ENCODE assay signal across 8 cellular contexts in the genomic region with DNA sequence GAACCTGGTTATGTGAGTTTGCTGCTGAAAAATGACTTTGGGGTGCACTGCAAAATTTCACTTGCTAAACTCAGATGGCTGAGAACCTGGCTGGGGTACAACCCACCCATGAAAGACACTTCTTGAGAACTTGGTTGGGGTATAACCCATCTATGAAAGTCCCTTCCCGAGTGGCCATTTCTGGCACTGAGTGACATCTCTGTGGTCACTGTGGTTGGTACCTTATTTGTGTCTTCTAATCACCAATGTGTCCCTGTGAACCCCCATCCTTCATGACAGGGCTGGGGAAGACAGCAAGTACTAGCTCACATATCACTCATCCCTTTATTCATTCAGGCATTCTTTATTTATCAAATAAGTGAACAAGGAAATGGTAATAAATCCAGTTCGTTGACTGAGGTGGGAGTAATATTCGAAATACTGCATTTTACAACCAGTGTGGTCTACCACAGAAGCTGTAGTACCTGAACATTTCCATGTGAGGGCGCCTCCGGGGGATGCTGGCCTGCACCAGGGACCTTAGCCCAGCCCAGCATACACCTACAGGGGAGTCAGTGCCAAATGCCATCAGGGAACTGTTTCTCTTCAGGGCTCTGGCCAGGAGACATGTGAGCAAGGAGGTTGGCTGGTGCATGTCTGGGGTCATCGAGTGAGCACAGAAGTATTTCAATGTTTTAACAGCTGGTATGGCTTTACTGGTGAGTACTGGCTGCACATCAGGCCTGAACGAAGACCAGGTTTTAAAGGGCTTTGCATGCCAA.
DNase-seq lines count a peak whose midpoint lies in the region; ATAC-seq and TF ChIP-seq lines count a peak whose summit lies in the region.

No MANE protein-coding gene starts in this region.

- no peaks in the 10 kb centered on the region for H3K4me1 ChIP-seq in osteoblast (ENCODE audit: insufficient read depth, low read length)

- no peaks in the 10 kb centered on the region for H3K36me3 ChIP-seq in osteoblast (ENCODE audit: insufficient read depth, low read length)

- no peak overlapping the region for H3K4me3 ChIP-seq in astrocyte of the cerebellum (ENCODE audit: low read depth, low read length)
- no peak overlapping the region for H3K4me3 ChIP-seq in osteoblast (ENCODE audit: insufficient read depth, low read length)

- H2AFZ ChIP-seq in osteoblast (ENCODE audit: low read length) = no peak overlapping the region

- TF ChIP-seq CTCF in astrocyte of the cerebellum (IDR thresholded peaks at IDR 0.05; ENCODE audit: low read depth, low read length, missing control alignments) (peak; percentile 25), osteoblast (IDR thresholded peaks at IDR 0.05; ENCODE audit: extremely low read depth, low read depth, low read length) (peak; percentile 28)

- no peaks in the 10 kb centered on the region for H3K9me3 ChIP-seq in osteoblast (ENCODE audit: low read depth, low read length)

- peak; percentile 15 for DNase-seq in NCI-H1092 treated with DMSO at 0.1 percent for 48 hours (lab: John Stamatoyannopoulos, UW)
- DNase-seq in NCI-H1092 (lab: John Stamatoyannopoulos, UW) = no peak
- no peak for DNase-seq in astrocyte of the cerebellum (ENCODE audit: low read depth)
- DNase-seq in osteoblast (ENCODE audit: insufficient read length, low spot score, missing footprints) = no peak

- peak; percentile 55 for ATAC-seq in HG03354 (IDR thresholded peaks at IDR 0.05; ENCODE audit: poor library complexity, severe bottlenecking, unreplicated experiment)
- no peak for ATAC-seq in HG03095 (IDR thresholded peaks at IDR 0.05; ENCODE audit: unreplicated experiment)
- ATAC-seq in HG03521 (IDR thresholded peaks at IDR 0.05; ENCODE audit: unreplicated experiment) = no peak
- no peak for ATAC-seq in GM21515 (IDR thresholded peaks at IDR 0.05; ENCODE audit: unreplicated experiment)

- peaks cover 15% of the 10 kb centered on the region for H3K27me3 ChIP-seq in osteoblast (ENCODE audit: insufficient read depth, low read length)

- H3K27ac ChIP-seq in osteoblast (ENCODE audit: low read depth, low read length) = no peak overlapping the region

- H3K4me2 ChIP-seq in osteoblast (ENCODE audit: insufficient read depth, low read length) = no peak overlapping the region

- no peaks in the 10 kb centered on the region for H3K79me2 ChIP-seq in osteoblast (ENCODE audit: insufficient read depth, low read length)

- in situ Hi-C loops in astrocyte of the cerebellum (cut with HindIII; ENCODE audit: low sequenced_read_pairs) = no loop called here

- no peaks in the 10 kb centered on the region for H4K20me1 ChIP-seq in osteoblast (ENCODE audit: insufficient read depth, low read length)
